ENCODE assay signal across 22 cellular contexts in genomic region chr2:8650256-8650655, GRCh38. TPM values are rescaled to one million over a fixed set of nuclear protein-coding genes. Genes with fewer than 3 reads are reported as not detected.
DNase-seq lines count a peak whose midpoint lies in the region; ATAC-seq, FAIRE-seq and TF ChIP-seq lines count a peak whose summit lies in the region.
"Had no signal": no experiment of that assay in that cellular context is flagged by ENCODE, and none has a peak within 500 bp of the region (broad histone marks: within the 10 kb centered on the region; RNA-seq: fewer than 3 reads in every experiment).

No MANE protein-coding gene starts in this region.

- in situ Hi-C loops in K562 (cut with MboI): no loop called here

- no peak overlapping the region; a peak in 1 of 4 replicates for H3K9ac ChIP-seq in K562 (ENCODE audit: insufficient read depth in 1 of 2, low read depth in 2 of 2, low read length in 2 of 2)

- TF ChIP-seq POLR2A in K562 (conservative IDR thresholded peaks at IDR 0.05): no peak

- peak overlapping the region; percentile 14; the same call in 1 of the 2 replicates for H2AFZ ChIP-seq in K562 (ENCODE audit: low read depth, low read length)

- intact Hi-C loops in K562 (cut with micrococcal nuclease) (no loop called here), sciatic nerve (cut with DNase I) (no loop called here)

- peak; percentile 7 for DNase-seq in RWPE2 (ENCODE audit: low spot score)
- no peak for DNase-seq in K562 (ENCODE audit: extremely low read depth in 1 of 4, low spot score in 3 of 4)
- no peak for DNase-seq in neural crest cell (ENCODE audit: low read depth, low spot score)
- peak; percentile 38 for DNase-seq in sciatic nerve (ENCODE audit: low spot score)
- DNase-seq in ureter (ENCODE audit: low spot score): no peak
- DNase-seq in T-helper 9 cell: no peak
- DNase-seq: ACHN; BE2C; C1 segment of cervical spinal cord; CD4-positive, CD25-positive, alpha-beta regulatory T cell; CD8-positive, alpha-beta memory T cell; COR-L47; DMS 273 treated with DMSO at 0.1 percent for 48 hours; DMS53; DND-41; EL; H9 had no signal

- H3K4me3 ChIP-seq in RWPE2 (ENCODE audit: severe bottlenecking) (no peak overlapping the region), K562 (no peak overlapping the region)
- H3K4me3 ChIP-seq: GM12878 had no signal

- CTCF ChIA-PET in K562 (lab: Yijun Ruan, JAX; ENCODE audit: low intra/inter-chr PET ratio): no interaction called here

- peaks cover 3% of the 10 kb centered on the region for H3K9me3 Mint-ChIP-seq in neural crest cell
- H3K9me3 Mint-ChIP-seq: CD4-positive, CD25-positive, alpha-beta regulatory T cell; CD8-positive, alpha-beta memory T cell had no signal

- TF ChIP-seq RAD21 in K562 (CRISPR knock-in tag; conservative IDR thresholded peaks at IDR 0.05 in 1 of 2, IDR thresholded peaks at IDR 0.05 in 1 of 2): no peak

- no peaks in the 10 kb centered on the region for H3K27me3 ChIP-seq in RWPE2 (ENCODE audit: insufficient read depth, poor library complexity, severe bottlenecking)
- H3K27me3 ChIP-seq in K562 (ENCODE audit: control insufficient read depth in 2 of 2, insufficient read depth in 2 of 2, low read length in 2 of 2): peaks cover 0 to 16% of the 10 kb centered on the region in 2 experiments; a peak in 2 of 5 replicates
- H3K27me3 ChIP-seq: BE2C had no signal

- no TSS peak for BruUV-seq in K562 (replicated peaks; lab: Mats Ljungman, UMichigan)

- H3K27ac Mint-ChIP-seq in neural crest cell (ENCODE audit: unreplicated experiment): peak overlapping the region; percentile 67
- H3K27ac Mint-ChIP-seq: CD8-positive, alpha-beta memory T cell; H9 had no signal

- no peak for FAIRE-seq in K562 (lab: Jason Lieb, UNC)
- FAIRE-seq: A204.1, H1 had no signal

- no peaks in the 10 kb centered on the region for H4K20me1 ChIP-seq in K562 (replicated peaks; ENCODE audit: control insufficient read depth, insufficient read depth, low read length)

- H3K9me3 ChIP-seq in RWPE2 (ENCODE audit: severe bottlenecking) (no peaks in the 10 kb centered on the region), K562 (replicated peaks; ENCODE audit: control insufficient read depth, insufficient read depth, low read depth, low read length) (no peaks in the 10 kb centered on the region)
- H3K9me3 ChIP-seq: BE2C had no signal

- H3K27ac ChIP-seq in RWPE2 (ENCODE audit: poor library complexity, severe bottlenecking) (no peak overlapping the region), K562 (ENCODE audit: extremely low read depth, low read depth, low read length) (no peak overlapping the region)
- H3K27ac ChIP-seq: HL-60 had no signal

- H3K4me2 ChIP-seq in K562 (ENCODE audit: insufficient read depth, low read length): no peak overlapping the region

- 14% methylated on average over 4 of the region's 4 CpGs for WGBS in K562 (ENCODE audit: insufficient coverage, low coverage, missing lambda C conversion rate)

- ATAC-seq in RWPE2 (ENCODE audit: low read depth) (no peak), K562 (no peak), sciatic nerve (no peak), HG03469 (IDR thresholded peaks at IDR 0.05; ENCODE audit: unreplicated experiment) (no peak)
- ATAC-seq: GM12878 had no signal

- H3K4me1 Mint-ChIP-seq in neural crest cell: peaks cover 46% of the 10 kb centered on the region
- H3K4me1 Mint-ChIP-seq: CD4-positive, CD25-positive, alpha-beta regulatory T cell; CD8-positive, alpha-beta memory T cell had no signal

- POLR2A ChIA-PET in K562 (lab: Yijun Ruan, JAX): no interaction called here

- H3K27me3 Mint-ChIP-seq in neural crest cell (ENCODE audit: low read depth): no peaks in the 10 kb centered on the region

- TF ChIP-seq CTCF in RWPE2 (IDR thresholded peaks at IDR 0.05; ENCODE audit: poor library complexity, severe bottlenecking): no peak
- TF ChIP-seq CTCF in K562 (IDR thresholded peaks at IDR 0.05 in 2 of 3, conservative IDR thresholded peaks at IDR 0.05 in 1 of 3; ENCODE audit: insufficient read depth in 2 of 3, low read depth in 1 of 3, low read length in 3 of 3): no peak
- no peak for TF ChIP-seq CTCF in neural crest cell (conservative IDR thresholded peaks at IDR 0.05)

- no peaks in the 10 kb centered on the region for H3K36me3 ChIP-seq in RWPE2 (ENCODE audit: low read depth)
- no peaks in the 10 kb centered on the region for H3K36me3 ChIP-seq in K562 (ENCODE audit: control insufficient read depth, insufficient read depth, low read length)
- H3K36me3 ChIP-seq: BE2C had no signal

- H3K4me1 ChIP-seq in RWPE2 (ENCODE audit: insufficient read depth, poor library complexity, severe bottlenecking) (no peaks in the 10 kb centered on the region), K562 (replicated peaks in 1 of 2; ENCODE audit: control insufficient read depth in 2 of 2, insufficient read depth in 2 of 2, low read length in 2 of 2) (peaks cover 3 to 16% of the 10 kb centered on the region in 2 experiments; a peak in 2 of 5 replicates)

- H3K79me2 ChIP-seq in K562 (ENCODE audit: control insufficient read depth, insufficient read depth, low read length): no peaks in the 10 kb centered on the region

- no peaks in the 10 kb centered on the region for H3K9me1 ChIP-seq in K562 (ENCODE audit: control insufficient read depth, insufficient read depth, low read length)

- TF ChIP-seq EP300 in K562 (IDR thresholded peaks at IDR 0.05; ENCODE audit: low read length): no peak

- H3K4me3 Mint-ChIP-seq in neural crest cell: no peak overlapping the region
- H3K4me3 Mint-ChIP-seq: CD4-positive, CD25-positive, alpha-beta regulatory T cell; CD8-positive, alpha-beta memory T cell; H9 had no signal

- peaks cover 2% of the 10 kb centered on the region for H3K36me3 Mint-ChIP-seq in neural crest cell (ENCODE audit: low read depth)
- H3K36me3 Mint-ChIP-seq: CD4-positive, CD25-positive, alpha-beta regulatory T cell; CD8-positive, alpha-beta memory T cell had no signal

TF ChIP-seq in K562, 482 proteins besides CTCF, POLR2A, EP300 and RAD21 (continues in another document):
- TF ChIP-seq HES1 (IDR thresholded peaks at IDR 0.05; ENCODE audit: low read depth): no peak
- no peak for TF ChIP-seq ZBTB33 (CRISPR knock-in tag; IDR thresholded peaks at IDR 0.05)
- TF ChIP-seq THAP7 (CRISPR knock-in tag; IDR thresholded peaks at IDR 0.05): no peak
- TF ChIP-seq XRCC4 (IDR thresholded peaks at IDR 0.05; ENCODE audit: extremely low read depth, insufficient read depth, insufficient read length): no peak
- no peak for TF ChIP-seq LARP7 (IDR thresholded peaks at IDR 0.05)
- no peak for TF ChIP-seq SMAD3 (CRISPR knock-in tag; conservative IDR thresholded peaks at IDR 0.05)
- no peak for TF ChIP-seq PHB (CRISPR knock-in tag; IDR thresholded peaks at IDR 0.05)
- TF ChIP-seq FOXK2 (conservative IDR thresholded peaks at IDR 0.05 in 1 of 2, IDR thresholded peaks at IDR 0.05 in 1 of 2; ENCODE audit: low read depth in 2 of 2): no peak
- no peak for TF ChIP-seq ZNF3 (CRISPR knock-in tag; IDR thresholded peaks at IDR 0.05)
- no peak for TF ChIP-seq SMAD4 (CRISPR knock-in tag; conservative IDR thresholded peaks at IDR 0.05)
- TF ChIP-seq CTBP1 (IDR thresholded peaks at IDR 0.05; ENCODE audit: borderline replicate concordance): no peak

RNA-seq across cellular contexts. Expression of gene ID2, which starts 31.6 kb away (rescaled TPM):
- total RNA-seq in K562 (2011; cell fraction: chromatin; rRNA removed; ENCODE audit: low replicate concordance): 13.4 and 28.3 TPM in 2 replicates
- total RNA-seq in K562 (2011; cell fraction: nucleolus; rRNA removed): 27.2 and 33.5 TPM in 2 replicates
- 24.2 and 26.6 TPM in 2 replicates for total RNA-seq in K562 (2011; cell fraction: nucleoplasm; rRNA removed)
- total RNA-seq in K562 (2014; rRNA removed): 11.3 and 16.6 TPM in 2 replicates
- total RNA-seq in K562 (2014; rRNA removed; fragmentation: Illumina TruSeq; extraction: Trizol): 9.3 and 11.0 TPM in 2 replicates
- 6.2 and 8.0 TPM in 2 replicates for total RNA-seq in K562 (2015; rRNA removed; fragmentation: Illumina TruSeq; extraction: Trizol)
- 8.3 and 11.1 TPM in 2 replicates for total RNA-seq in K562 (2021)
- 16.7 and 29.0 TPM in 2 replicates for polyA plus RNA-seq in K562 (2011; rRNA removed)
- 22.2 and 66.4 TPM in 2 replicates for polyA plus RNA-seq in K562 (2011; cell fraction: cytosol; rRNA removed)
- 29.5 and 79.3 TPM in 2 replicates for polyA plus RNA-seq in K562 (2011; cell fraction: nucleus; rRNA removed)
- polyA plus RNA-seq in K562 (2012): 20.6 and 22.3 TPM in 2 replicates
- polyA plus RNA-seq in K562 (2014; fragmentation: Illumina TruSeq; extraction: Trizol): 14.9 and 20.5 TPM in 2 replicates
- polyA plus RNA-seq in K562 (2014; fragmentation: Nextera tagmentation; extraction: Ambion mirVana): 10 to 100 TPM; 17.4 to 23.1 TPM
- 28.8 and 35.7 TPM in 2 replicates for polyA plus RNA-seq in K562 (2014; rRNA removed)
- polyA minus RNA-seq in K562 (2011; rRNA and poly(A)+ RNA removed): 8.8 and 21.6 TPM in 2 replicates
- 6.0 and 9.3 TPM in 2 replicates for polyA minus RNA-seq in K562 (2011; cell fraction: cytosol; rRNA and poly(A)+ RNA removed)
- 38.2 and 39.5 TPM in 2 replicates for polyA minus RNA-seq in K562 (2011; cell fraction: nucleus; rRNA and poly(A)+ RNA removed)
- total RNA-seq in neural crest cell: 44.1 and 46.1 TPM in 2 replicates
- 95.8 TPM for total RNA-seq in sciatic nerve
- 62.3 TPM for total RNA-seq in ureter

Comparison
In these comparisons a context has a peak if more than half of its experiments do, and no peak if none do; other contexts are left out.
1. DNase-seq: peak in RWPE2 (single experiment) and sciatic nerve (single experiment); none in K562 (0 of 4), neural crest cell (single experiment), ureter (single experiment) and T-helper 9 cell (single experiment).